ENCODE assay signal across 7 cellular contexts in genomic region chr5:138179277-138179857, GRCh38. TPM values are rescaled to one million over a fixed set of nuclear protein-coding genes. Genes with fewer than 3 reads are reported as not detected.
DNase-seq lines count a peak whose midpoint lies in the region; ATAC-seq and TF ChIP-seq lines count a peak whose summit lies in the region.

No MANE protein-coding gene starts in this region.

- peaks cover 7% of the 10 kb centered on the region for H3K4me1 ChIP-seq in effector memory CD4-positive, alpha-beta T cell (ENCODE audit: control insufficient read depth, insufficient read depth, low read length, poor library complexity, severe bottlenecking)
- H3K4me1 ChIP-seq in psoas muscle: peaks cover 12% of the 10 kb centered on the region
- no peaks in the 10 kb centered on the region for H3K4me1 ChIP-seq in foreskin keratinocyte

- WGBS in psoas muscle, 3 donors: 1% methylated on average over 23 of the region's 23 CpGs

- no peaks in the 10 kb centered on the region for H3K9me3 ChIP-seq in MG63
- no peaks in the 10 kb centered on the region for H3K9me3 ChIP-seq in effector memory CD4-positive, alpha-beta T cell (ENCODE audit: control insufficient read depth, low read length)
- no peaks in the 10 kb centered on the region for H3K9me3 ChIP-seq in psoas muscle

- H3K36me3 ChIP-seq in MG63 (peaks cover 80% of the 10 kb centered on the region), psoas muscle (ENCODE audit: insufficient read depth in 1 of 2, low read depth in 1 of 2) (peaks cover 3 to 36% of the 10 kb centered on the region in 2 donors)
- peaks cover 3% of the 10 kb centered on the region for H3K36me3 ChIP-seq in effector memory CD4-positive, alpha-beta T cell (ENCODE audit: control insufficient read depth, insufficient read depth, low read length)

- no peak overlapping the region for H3K27ac ChIP-seq in effector memory CD4-positive, alpha-beta T cell (ENCODE audit: insufficient read depth, low read length, poor library complexity, severe bottlenecking)
- H3K27ac ChIP-seq in psoas muscle: no peak overlapping the region
- H3K27ac ChIP-seq in foreskin keratinocyte: no peak overlapping the region

- TF ChIP-seq CTCF in psoas muscle (IDR thresholded peaks at IDR 0.05): no peak
- TF ChIP-seq CTCF in foreskin keratinocyte (conservative IDR thresholded peaks at IDR 0.05): no peak

- DNase-seq in MG63: peak; percentile 18
- DNase-seq in effector memory CD4-positive, alpha-beta T cell: no peak
- no peak for DNase-seq in psoas muscle
- DNase-seq in NCI-H2081 treated with DMSO at 0.1 percent for 48 hours (lab: John Stamatoyannopoulos, UW): no peak
- no peak for DNase-seq in foreskin keratinocyte
- no peak for DNase-seq in SHP77 (lab: John Stamatoyannopoulos, UW)

- H3K27me3 ChIP-seq in MG63: no peaks in the 10 kb centered on the region
- no peaks in the 10 kb centered on the region for H3K27me3 ChIP-seq in effector memory CD4-positive, alpha-beta T cell (replicated peaks; ENCODE audit: control insufficient read depth, insufficient read depth, low read length, poor library complexity, severe bottlenecking)
- no peaks in the 10 kb centered on the region for H3K27me3 ChIP-seq in psoas muscle (ENCODE audit: insufficient read depth in 3 of 3, low read length in 2 of 3)
- H3K27me3 ChIP-seq in foreskin keratinocyte: no peaks in the 10 kb centered on the region

- intact Hi-C loops in psoas muscle (cut with DNase I): no loop called here

- peak overlapping the region; percentile 84 for H3K4me3 ChIP-seq in MG63
- peak overlapping the region; percentile 90 for H3K4me3 ChIP-seq in effector memory CD4-positive, alpha-beta T cell (ENCODE audit: insufficient read depth, low read depth, low read length, poor library complexity, severe bottlenecking)
- peak overlapping the region; percentile 97 for H3K4me3 ChIP-seq in psoas muscle

- ATAC-seq in GM19035 (IDR thresholded peaks at IDR 0.05; ENCODE audit: unreplicated experiment) (peak; percentile 18), psoas muscle (no peak), foreskin keratinocyte (no peak)

RNA-seq across cellular contexts. Expression of gene KIF20A, which starts 0.5 kb away (rescaled TPM):
- total RNA-seq in MG63 (2014; rRNA removed; shearing (Covaris generic); ENCODE audit: low replicate concordance): 111 and 129 TPM in 2 replicates
- total RNA-seq in psoas muscle (under 1 TPM in 2 of 4 donors, not detected in 2; 0.12 to 0.17 TPM), foreskin keratinocyte (52.7 and 60.7 TPM in 2 replicates)
- polyA plus RNA-seq in psoas muscle (under 1 TPM; 0.01 to 0.14 (median 0.07) TPM), foreskin keratinocyte (25.6 and 34.4 TPM in 2 replicates)

RNA-seq across cellular contexts. Expression of gene BRD8, which starts 0.9 kb away (rescaled TPM):
- 64.9 and 106 TPM in 2 replicates for total RNA-seq in MG63 (2014; rRNA removed; shearing (Covaris generic); ENCODE audit: low replicate concordance)
- total RNA-seq in psoas muscle: 10 to 100 TPM; 21.9 to 30.6 (median 27.6) TPM
- polyA plus RNA-seq in psoas muscle: 10 to 100 TPM; 18.0 to 47.6 (median 24.3) TPM
- 30.0 and 32.9 TPM in 2 replicates for total RNA-seq in foreskin keratinocyte
- polyA plus RNA-seq in foreskin keratinocyte: 16.7 and 20.5 TPM in 2 replicates

RNA-seq across cellular contexts. Expression of gene CDC23, which starts 33.8 kb away (rescaled TPM):
- 33.8 and 44.3 TPM in 2 replicates for total RNA-seq in MG63 (2014; rRNA removed; shearing (Covaris generic); ENCODE audit: low replicate concordance)
- 10 to 100 TPM in 3 of 4 donors, 1 to 10 TPM in 1; 9.2 to 15.0 (median 13.5) TPM for total RNA-seq in psoas muscle
- polyA plus RNA-seq in psoas muscle: 10 to 100 TPM in 2 of 3 donors, 1 to 10 TPM in 1; 7.2 to 14.3 (median 13.4) TPM
- total RNA-seq in foreskin keratinocyte: 30.6 and 31.0 TPM in 2 replicates
- 15.0 and 18.4 TPM in 2 replicates for polyA plus RNA-seq in foreskin keratinocyte

RNA-seq across cellular contexts. Expression of gene NME5, which starts 40.1 kb away (rescaled TPM):
- not detected in 2 replicates for total RNA-seq in MG63 (2014; rRNA removed; shearing (Covaris generic); ENCODE audit: low replicate concordance)
- 1 to 10 TPM in 2 of 4 donors, under 1 TPM in 2; 0.65 to 1.2 (median 0.96) TPM for total RNA-seq in psoas muscle
- under 1 TPM; 0.31 to 0.92 (median 0.32) TPM for polyA plus RNA-seq in psoas muscle
- total RNA-seq in foreskin keratinocyte: 0.39 TPM in 1 of 2 replicates, not detected in the other
- polyA plus RNA-seq in foreskin keratinocyte: 0.10 and 0.16 TPM in 2 replicates

Comparison
In these comparisons a context has a peak if more than half of its experiments do, and no peak if none do; other contexts are left out.
1. RNA of gene KIF20A, which starts 0.5 kb away (total RNA-seq): 111 to 129 TPM in MG63 and 52.7 to 60.7 TPM in foreskin keratinocyte; 0.12 to 0.17 TPM in psoas muscle; every median in the first group is over 10 times any median in the second.
2. Peak in every context shown above with its lines, with median percentiles within 50 percentile points of each other: H3K4me3 ChIP-seq.